In genomic region chr16:49597796-49598195, GRCh38 we compare ENCODE assay signal across 23 cellular contexts.
DNase-seq lines count a peak whose midpoint lies in the region; TF ChIP-seq lines count a peak whose summit lies in the region.
"Had no signal": no experiment of that assay in that cellular context is flagged by ENCODE, and none has a peak within 500 bp of the region (broad histone marks: within the 10 kb centered on the region; RNA-seq: fewer than 3 reads in every experiment).

No MANE protein-coding gene starts in this region.

- H3K27ac ChIP-seq in BLaER1 (no peak overlapping the region), MM.1S (ENCODE audit: low read length) (peak overlapping the region; percentile 97), sigmoid colon (no peak overlapping the region)

- TF ChIP-seq EP300 in sigmoid colon (IDR thresholded peaks at IDR 0.05) = no peak

- H3F3A ChIP-seq in MM.1S (ENCODE audit: insufficient read depth, low read length) = peaks cover 19% of the 10 kb centered on the region

- H3K9me3 ChIP-seq in BLaER1 (no peaks in the 10 kb centered on the region), MM.1S (replicated peaks; ENCODE audit: insufficient read depth, low read length) (no peaks in the 10 kb centered on the region), sigmoid colon (no peaks in the 10 kb centered on the region)
- H3K9me3 ChIP-seq: HAP-1, MG63 had no signal

- peaks cover 50% of the 10 kb centered on the region for H3K4me1 Mint-ChIP-seq in osteocyte (ENCODE audit: unreplicated experiment)

- no peaks in the 10 kb centered on the region for H4K20me1 ChIP-seq in BLaER1
- H4K20me1 ChIP-seq in MM.1S (ENCODE audit: insufficient read depth, low read length) = no peaks in the 10 kb centered on the region

- intact Hi-C loops in sigmoid colon (cut with DNase I) = loop anchor here (5.0 kb wide), 1 partner anchor 105 kb away; no protein-coding TSS in a partner anchor

- H3K36me3 ChIP-seq in BLaER1 = no peaks in the 10 kb centered on the region
- H3K36me3 ChIP-seq in MM.1S (replicated peaks; ENCODE audit: insufficient read depth, low read length) = no peaks in the 10 kb centered on the region
- no peaks in the 10 kb centered on the region for H3K36me3 ChIP-seq in sigmoid colon
- H3K36me3 ChIP-seq: HAP-1, MG63 had no signal

- no peaks in the 10 kb centered on the region for H3K9me3 Mint-ChIP-seq in osteocyte (ENCODE audit: unreplicated experiment)

- no peak for TF ChIP-seq CTCF in MM.1S (IDR thresholded peaks at IDR 0.05; ENCODE audit: low read length)
- no peak for TF ChIP-seq CTCF in osteocyte (IDR thresholded peaks at IDR 0.05)
- no peak for TF ChIP-seq CTCF in sigmoid colon (IDR thresholded peaks at IDR 0.05)

- H3K9ac ChIP-seq in BLaER1 (no peak overlapping the region), MM.1S (ENCODE audit: low read length) (peak overlapping the region; percentile 49; the same call in 1 of the 2 replicates)

- no peaks in the 10 kb centered on the region for H3K9me2 ChIP-seq in MM.1S (replicated peaks; ENCODE audit: insufficient read depth, low read length)

- no peaks in the 10 kb centered on the region for H3K36me3 Mint-ChIP-seq in osteocyte (ENCODE audit: unreplicated experiment)
- H3K36me3 Mint-ChIP-seq: CD4-positive, CD25-positive, alpha-beta regulatory T cell had no signal

- peak overlapping the region; percentile 78 for H2AFZ ChIP-seq in MM.1S (ENCODE audit: low read length)

- H3K27me3 ChIP-seq in BLaER1 = no peaks in the 10 kb centered on the region
- H3K27me3 ChIP-seq in MM.1S (replicated peaks; ENCODE audit: insufficient read depth, low read length) = no peaks in the 10 kb centered on the region
- no peaks in the 10 kb centered on the region for H3K27me3 ChIP-seq in sigmoid colon
- H3K27me3 ChIP-seq: MG63 had no signal

- H3K4me1 ChIP-seq in BLaER1 (peaks cover 90% of the 10 kb centered on the region), MM.1S (ENCODE audit: low read length) (peaks cover 41% of the 10 kb centered on the region), sigmoid colon (peaks cover 0 to 23% (median 15%) of the 10 kb centered on the region in 4 donors)

- 91 to 93% methylated on average over 2 of the region's 2 CpGs for WGBS in sigmoid colon, 2 donors

- no peak overlapping the region for H3K4me3 Mint-ChIP-seq in osteocyte (ENCODE audit: unreplicated experiment)
- H3K4me3 Mint-ChIP-seq: CD4-positive, CD25-positive, alpha-beta regulatory T cell had no signal

- no peak for TF ChIP-seq POLR2A in sigmoid colon (IDR thresholded peaks at IDR 0.05)

- H3K27me3 Mint-ChIP-seq in osteocyte (ENCODE audit: unreplicated experiment) = no peaks in the 10 kb centered on the region

- no peak overlapping the region for H3K27ac Mint-ChIP-seq in osteocyte (ENCODE audit: unreplicated experiment)
- H3K27ac Mint-ChIP-seq: CD4-positive, CD25-positive, alpha-beta regulatory T cell had no signal

- DNase-seq in MM.1S = no peak
- peak; percentile 46 for DNase-seq in islet precursor cell
- peak; percentile 36 for DNase-seq in osteocyte (ENCODE audit: extremely low spot score, unreplicated experiment)
- no peak for DNase-seq in dedifferentiated amniotic fluid mesenchymal stem cell (ENCODE audit: extremely low spot score)
- DNase-seq in kidney tubule cell (ENCODE audit: low spot score) = no peak
- no peak for DNase-seq in DMS114 treated with DMSO at 0.1 percent for 48 hours (lab: John Stamatoyannopoulos, UW; ENCODE audit: unreplicated experiment)
- DNase-seq in sigmoid colon = no peak
- DNase-seq: 8988T; CD4-positive, CD25-positive, alpha-beta regulatory T cell; COR-L47; DMS153; GF-D8; Kasumi-1; MG63; NCI-H1092 treated with DMSO at 0.1 percent for 48 hours; NCI-H146; NCI-H2081; NCI-H446 treated with DMSO at 0.1 percent for 48 hours; NCI-H69; SHP77 had no signal

- no peaks in the 10 kb centered on the region for H3K79me2 ChIP-seq in MM.1S (ENCODE audit: low read length)

- no peak overlapping the region for H3K4me3 ChIP-seq in BLaER1
- no peak overlapping the region for H3K4me3 ChIP-seq in MM.1S (ENCODE audit: low read length)
- no peak overlapping the region for H3K4me3 ChIP-seq in sigmoid colon
- H3K4me3 ChIP-seq: HAP-1, MG63, SK-N-MC had no signal

- H3K4me2 ChIP-seq in BLaER1 (peak overlapping the region; percentile 77), MM.1S (ENCODE audit: low read depth, low read length) (peak overlapping the region; percentile 70; the same call in 1 of the 2 replicates)

Comparison
In these comparisons a context has a peak if more than half of its experiments do, and no peak if none do; other contexts are left out.
1. DNase-seq: peak in islet precursor cell (single experiment) and osteocyte (single experiment); none in MM.1S (single experiment), dedifferentiated amniotic fluid mesenchymal stem cell (single experiment), kidney tubule cell (single experiment), DMS114 treated with DMSO at 0.1 percent for 48 hours (single experiment) and sigmoid colon (single experiment).